ENCODE assay signal across 8 cellular contexts in the genomic region with DNA sequence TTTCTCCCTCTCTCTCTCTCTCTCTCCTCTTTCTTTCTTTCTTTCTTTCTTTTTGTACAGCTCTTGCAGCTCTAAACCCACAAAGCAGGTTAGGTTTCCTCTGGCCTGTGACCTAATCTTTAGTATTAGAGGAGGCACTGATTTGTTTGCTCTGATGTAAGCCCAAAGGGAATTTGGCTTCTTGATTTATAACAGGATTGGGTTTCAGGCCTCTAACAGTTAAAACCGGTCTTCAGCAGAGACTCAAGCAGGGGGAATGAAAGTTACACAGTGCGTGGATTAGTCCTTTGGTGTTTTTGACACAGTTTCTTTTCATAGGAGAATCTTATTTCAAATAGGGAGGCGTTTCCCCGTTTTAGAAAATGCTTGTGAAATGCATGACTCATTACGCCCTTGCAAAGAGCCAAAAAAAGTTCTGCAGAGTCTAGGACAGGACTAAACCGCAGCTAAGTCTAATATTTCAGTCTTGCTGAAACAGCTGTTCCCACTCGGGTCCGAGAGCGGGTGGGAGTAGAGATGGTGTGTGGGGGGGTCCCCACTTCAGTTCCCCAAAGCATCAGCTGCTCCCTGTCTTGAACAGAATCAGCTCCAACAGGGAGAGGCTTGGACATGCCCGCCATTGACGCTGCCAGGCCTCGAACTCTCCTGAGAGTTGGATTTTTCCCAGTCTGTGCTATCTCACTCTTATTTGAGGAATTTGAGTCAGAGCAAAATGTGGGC.
A peak's percentile ranks its signal among the peaks of the same experiment; 100 is the strongest.
DNase-seq lines count a peak whose midpoint lies in the region; ATAC-seq, FAIRE-seq and TF ChIP-seq lines count a peak whose summit lies in the region.

No MANE protein-coding gene starts in this region.

- TF ChIP-seq CTCF in Loucy (conservative IDR thresholded peaks at IDR 0.05; ENCODE audit: low read length) (no peak), K562 (IDR thresholded peaks at IDR 0.05 in 2 of 3, conservative IDR thresholded peaks at IDR 0.05 in 1 of 3; ENCODE audit: insufficient read depth in 2 of 3, low read depth in 1 of 3, low read length in 3 of 3) (no peak), right lobe of liver (IDR thresholded peaks at IDR 0.05) (no peak)

- H2AFZ ChIP-seq in Loucy (ENCODE audit: low read length), result no peak overlapping the region
- no peak overlapping the region for H2AFZ ChIP-seq in K562 (ENCODE audit: low read depth, low read length)

- CTCF ChIA-PET in K562 (lab: Yijun Ruan, JAX; ENCODE audit: low intra/inter-chr PET ratio), result no interaction called here

- intact Hi-C loops in K562 (cut with micrococcal nuclease), result no loop called here
- intact Hi-C loops in right lobe of liver (cut with DNase I), result no loop called here

- POLR2A ChIA-PET in K562 (lab: Yijun Ruan, JAX), result no interaction called here

- in situ Hi-C loops in K562 (cut with MboI), result no loop called here

- peak; percentile 76 for DNase-seq in Daoy (ENCODE audit: low read depth)
- DNase-seq in K562 (ENCODE audit: extremely low read depth in 1 of 4, low spot score in 3 of 4), result no peak
- no peak for DNase-seq in right lobe of liver
- no peak for DNase-seq in NCI-H774 (lab: John Stamatoyannopoulos, UW)

- no peaks in the 10 kb centered on the region for H4K20me1 ChIP-seq in Loucy (ENCODE audit: insufficient read depth, low read length, poor library complexity, severe bottlenecking)
- peaks cover 11% of the 10 kb centered on the region for H4K20me1 ChIP-seq in K562 (replicated peaks; ENCODE audit: control insufficient read depth, insufficient read depth, low read length)

- H3K9me3 ChIP-seq in Loucy (ENCODE audit: insufficient read depth, low read depth, low read length), result no peaks in the 10 kb centered on the region
- H3K9me3 ChIP-seq in K562 (replicated peaks; ENCODE audit: control insufficient read depth, insufficient read depth, low read depth, low read length), result no peaks in the 10 kb centered on the region
- H3K9me3 ChIP-seq in right lobe of liver, result no peaks in the 10 kb centered on the region
- H3K9me3 ChIP-seq in thymus (ENCODE audit: control insufficient read depth), result no peaks in the 10 kb centered on the region

- H3K27ac ChIP-seq in K562 (ENCODE audit: extremely low read depth, low read depth, low read length), result no peak overlapping the region
- peak overlapping the region; percentile 28 to 79 (median 55) for H3K27ac ChIP-seq in right lobe of liver
- H3K27ac ChIP-seq in thymus (ENCODE audit: low read depth), result peak overlapping the region; percentile 36

- no peaks in the 10 kb centered on the region; the same call in 1 of the 2 replicates for H3F3A ChIP-seq in Loucy (ENCODE audit: low read depth)

- TF ChIP-seq EP300 in K562 (IDR thresholded peaks at IDR 0.05; ENCODE audit: low read length), result no peak

- H3K4me1 ChIP-seq in Loucy (ENCODE audit: insufficient read depth, low read length, poor library complexity, severe bottlenecking) (peaks cover 55% of the 10 kb centered on the region), K562 (replicated peaks in 1 of 2; ENCODE audit: control insufficient read depth in 2 of 2, insufficient read depth in 2 of 2, low read length in 2 of 2) (no peaks in the 10 kb centered on the region; a peak in 2 of 5 replicates), right lobe of liver (peaks cover 0 to 17% (median 5%) of the 10 kb centered on the region in 4 donors), thymus (ENCODE audit: control insufficient read depth, insufficient read depth, low read length) (no peaks in the 10 kb centered on the region)

- no peaks in the 10 kb centered on the region for H3K27me3 ChIP-seq in Loucy (ENCODE audit: insufficient read depth, low read length, poor library complexity, severe bottlenecking)
- H3K27me3 ChIP-seq in K562 (ENCODE audit: control insufficient read depth in 2 of 2, insufficient read depth in 2 of 2, low read length in 2 of 2), result peaks cover 4 to 23% of the 10 kb centered on the region in 2 experiments; a peak in 3 of 5 replicates
- H3K27me3 ChIP-seq in right lobe of liver, result no peaks in the 10 kb centered on the region
- H3K27me3 ChIP-seq in thymus (ENCODE audit: control insufficient read depth, insufficient read depth), result no peaks in the 10 kb centered on the region

- peak overlapping the region; percentile 69 for H3K9ac ChIP-seq in Loucy (ENCODE audit: low read depth, low read length, poor library complexity, severe bottlenecking)
- no peak overlapping the region for H3K9ac ChIP-seq in K562 (ENCODE audit: insufficient read depth in 1 of 2, low read depth in 2 of 2, low read length in 2 of 2)

- no peaks in the 10 kb centered on the region for H3K9me2 ChIP-seq in Loucy (replicated peaks; ENCODE audit: low read depth, low read length)

- BruUV-seq in K562 (replicated peaks; lab: Mats Ljungman, UMichigan), result no TSS peak

- no peak for FAIRE-seq in K562 (lab: Jason Lieb, UNC)

- TF ChIP-seq POLR2A in K562 (conservative IDR thresholded peaks at IDR 0.05) (no peak), right lobe of liver (IDR thresholded peaks at IDR 0.05) (no peak)

- WGBS in K562 (ENCODE audit: insufficient coverage, low coverage, missing lambda C conversion rate), result 12% methylated on average over 12 of the region's 12 CpGs
- WGBS in right lobe of liver (ENCODE audit: insufficient coverage, low coverage, low lambda C conversion rate, missing lambda C conversion rate), result 39% methylated on average over 9 of the region's 12 CpGs
- WGBS in thymus, result 85% methylated on average over 12 of the region's 12 CpGs

- H3K79me2 ChIP-seq in Loucy (ENCODE audit: insufficient read depth, low read length), result no peaks in the 10 kb centered on the region
- H3K79me2 ChIP-seq in K562 (ENCODE audit: control insufficient read depth, insufficient read depth, low read length), result no peaks in the 10 kb centered on the region

- TF ChIP-seq RAD21 in K562 (CRISPR knock-in tag; conservative IDR thresholded peaks at IDR 0.05 in 1 of 2, IDR thresholded peaks at IDR 0.05 in 1 of 2), result no peak

- peak overlapping the region; percentile 29 for H3K4me2 ChIP-seq in Loucy (ENCODE audit: low read depth, low read length, poor library complexity, severe bottlenecking)
- H3K4me2 ChIP-seq in K562 (ENCODE audit: insufficient read depth, low read length), result no peak overlapping the region

- no peak overlapping the region for H3K4me3 ChIP-seq in Loucy (ENCODE audit: low read length, poor library complexity, severe bottlenecking)
- no peak overlapping the region for H3K4me3 ChIP-seq in K562
- H3K4me3 ChIP-seq in right lobe of liver, result no peak overlapping the region
- no peak overlapping the region for H3K4me3 ChIP-seq in thymus (ENCODE audit: low read length)

- no peak for ATAC-seq in K562
- ATAC-seq in right lobe of liver, result peak in 2 of 4 donors; percentile 9 to 14
- ATAC-seq in HG03159 (IDR thresholded peaks at IDR 0.05; ENCODE audit: unreplicated experiment), result no peak
- no peak for ATAC-seq in HG02981 (IDR thresholded peaks at IDR 0.05; ENCODE audit: unreplicated experiment)

- no peaks in the 10 kb centered on the region for H3K9me1 ChIP-seq in K562 (ENCODE audit: control insufficient read depth, insufficient read depth, low read length)

- H3K36me3 ChIP-seq in Loucy (ENCODE audit: insufficient read depth, low read length), result no peaks in the 10 kb centered on the region
- no peaks in the 10 kb centered on the region for H3K36me3 ChIP-seq in K562 (ENCODE audit: control insufficient read depth, insufficient read depth, low read length)
- H3K36me3 ChIP-seq in right lobe of liver, result no peaks in the 10 kb centered on the region
- no peaks in the 10 kb centered on the region for H3K36me3 ChIP-seq in thymus (ENCODE audit: control insufficient read depth, insufficient read depth)

TF ChIP-seq in K562, 482 proteins besides CTCF, POLR2A, EP300 and RAD21:
- TF ChIP-seq, protein P1, sequence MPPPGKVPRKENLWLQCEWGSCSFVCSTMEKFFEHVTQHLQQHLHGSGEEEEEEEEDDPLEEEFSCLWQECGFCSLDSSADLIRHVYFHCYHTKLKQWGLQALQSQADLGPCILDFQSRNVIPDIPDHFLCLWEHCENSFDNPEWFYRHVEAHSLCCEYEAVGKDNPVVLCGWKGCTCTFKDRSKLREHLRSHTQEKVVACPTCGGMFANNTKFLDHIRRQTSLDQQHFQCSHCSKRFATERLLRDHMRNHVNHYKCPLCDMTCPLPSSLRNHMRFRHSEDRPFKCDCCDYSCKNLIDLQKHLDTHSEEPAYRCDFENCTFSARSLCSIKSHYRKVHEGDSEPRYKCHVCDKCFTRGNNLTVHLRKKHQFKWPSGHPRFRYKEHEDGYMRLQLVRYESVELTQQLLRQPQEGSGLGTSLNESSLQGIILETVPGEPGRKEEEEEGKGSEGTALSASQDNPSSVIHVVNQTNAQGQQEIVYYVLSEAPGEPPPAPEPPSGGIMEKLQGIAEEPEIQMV (tag; conservative IDR thresholded peaks at IDR 0.05; ENCODE audit: low read depth), result peak; percentile 85
- TF ChIP-seq, protein P2, sequence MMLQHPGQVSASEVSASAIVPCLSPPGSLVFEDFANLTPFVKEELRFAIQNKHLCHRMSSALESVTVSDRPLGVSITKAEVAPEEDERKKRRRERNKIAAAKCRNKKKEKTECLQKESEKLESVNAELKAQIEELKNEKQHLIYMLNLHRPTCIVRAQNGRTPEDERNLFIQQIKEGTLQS (IDR thresholded peaks at IDR 0.05), result peak; percentile 13; the same call in 1 of the 2 replicates
- TF ChIP-seq, protein P2 (CRISPR knock-in tag; conservative IDR thresholded peaks at IDR 0.05), result no peak
- TF ChIP-seq KDM1A (IDR thresholded peaks at IDR 0.05) (peak; percentile 47 to 72; a peak in 3 of 4 replicates), PRMT5 (CRISPR knock-in tag; IDR thresholded peaks at IDR 0.05) (no peak)
